12 cellular contexts compared by ENCODE assay signal in the genomic region with DNA sequence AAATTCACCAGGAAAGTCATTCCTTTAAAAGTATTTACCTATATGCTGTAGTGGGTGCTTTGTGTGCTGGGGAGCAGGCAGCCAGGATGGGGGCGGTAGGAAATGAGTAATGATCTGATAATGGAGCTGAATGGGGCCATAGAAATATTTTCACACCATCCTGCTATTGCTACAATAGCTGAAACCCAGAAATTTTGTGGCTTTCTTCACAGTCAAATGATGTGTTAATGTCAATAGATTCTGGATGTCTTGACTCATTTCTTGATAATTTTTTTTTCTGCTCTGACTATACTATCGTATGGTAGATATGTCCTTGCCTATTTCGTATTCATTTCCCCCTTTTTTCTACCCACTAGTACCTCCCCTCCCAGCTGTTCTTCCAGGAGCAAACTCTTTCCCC. TPM values are rescaled to one million over a fixed set of nuclear protein-coding genes. Genes with fewer than 3 reads are reported as not detected.
DNase-seq lines count a peak whose midpoint lies in the region; ATAC-seq and TF ChIP-seq lines count a peak whose summit lies in the region.
"Had no signal": no experiment of that assay in that cellular context is flagged by ENCODE, and none has a peak within 500 bp of the region (broad histone marks: within the 10 kb centered on the region; RNA-seq: fewer than 3 reads in every experiment).

No MANE protein-coding gene starts in this region.

- CTCF ChIA-PET in Calu3 (lab: Charles Lee), result no interaction called here

- ATAC-seq in GM18909 (IDR thresholded peaks at IDR 0.05; ENCODE audit: poor library complexity, unreplicated experiment) (peak; percentile 81), HG02759 (IDR thresholded peaks at IDR 0.05; ENCODE audit: unreplicated experiment) (peak; percentile 69), HG03575 (IDR thresholded peaks at IDR 0.05; ENCODE audit: extremely low read depth, insufficient number of reproducible peaks, low FRiP score, unreplicated experiment) (peak; percentile 96)
- ATAC-seq: PC-3 had no signal

- H3K27me3 Mint-ChIP-seq in Calu3 (ENCODE audit: unreplicated experiment), result no peaks in the 10 kb centered on the region

- no peak overlapping the region for H3K27ac Mint-ChIP-seq in Calu3 (ENCODE audit: unreplicated experiment)
- H3K27ac Mint-ChIP-seq: CD8-positive, alpha-beta memory T cell had no signal

- H3K4me1 Mint-ChIP-seq in Calu3 (ENCODE audit: low read depth, unreplicated experiment), result peaks cover 9% of the 10 kb centered on the region
- H3K4me1 Mint-ChIP-seq: CD8-positive, alpha-beta memory T cell had no signal

- intact Hi-C loops in Calu3 (cut with micrococcal nuclease; ENCODE audit: unreplicated experiment), result no loop called here

- BruUV-seq in Calu3 (replicated peaks; lab: Mats Ljungman, UMichigan), result no TSS peak

- no peaks in the 10 kb centered on the region for H3K36me3 Mint-ChIP-seq in Calu3 (ENCODE audit: insufficient read depth, unreplicated experiment)
- H3K36me3 Mint-ChIP-seq: CD8-positive, alpha-beta memory T cell had no signal

- no peak overlapping the region for H3K27ac ChIP-seq in coronary artery
- H3K27ac ChIP-seq: thoracic aorta had no signal

- no peak overlapping the region for H3K4me3 ChIP-seq in coronary artery
- H3K4me3 ChIP-seq: thoracic aorta had no signal

- DNase-seq in Calu3 (peak; percentile 1), coronary artery (ENCODE audit: low spot score) (no peak), OCI-M2 (lab: John Stamatoyannopoulos, UW; ENCODE audit: unreplicated experiment) (no peak), NCI-H2227 treated with DMSO at 0.1 percent for 48 hours (lab: John Stamatoyannopoulos, UW) (no peak), NCI-H1436 treated with DMSO at 0.1 percent for 48 hours (lab: John Stamatoyannopoulos, UW) (no peak)
- DNase-seq: activated CD4-positive, CD25-positive, alpha-beta regulatory T cell treated with anti-CD3 and anti-CD28 coated beads, Interleukin-2, amount 50 U/mL, for 72 hours; CD8-positive, alpha-beta memory T cell; PC-3 had no signal

- H3K4me3 Mint-ChIP-seq in Calu3 (ENCODE audit: low read depth, unreplicated experiment), result no peak overlapping the region
- H3K4me3 Mint-ChIP-seq: CD8-positive, alpha-beta memory T cell had no signal

- no peaks in the 10 kb centered on the region for H3K9me3 Mint-ChIP-seq in Calu3 (ENCODE audit: low read depth, unreplicated experiment)
- H3K9me3 Mint-ChIP-seq: CD8-positive, alpha-beta memory T cell had no signal

- TF ChIP-seq CTCF in Calu3 (IDR thresholded peaks at IDR 0.05; ENCODE audit: unreplicated experiment), result no peak
- TF ChIP-seq CTCF in coronary artery (IDR thresholded peaks at IDR 0.05), result no peak

RNA-seq across cellular contexts. Expression of a gene that starts 59.5 kb away (rescaled TPM):
- 0.07 TPM in 1 of 2 replicates, not detected in the other for total RNA-seq in Calu3 (2022)
- total RNA-seq: CD8-positive, alpha-beta memory T cell; PC-3 had no signal
